ENCODE assay signal across 2 cellular contexts in genomic region chr5:57338849-57339340, GRCh38.
TF ChIP-seq lines count a peak whose summit lies in the region.

No MANE protein-coding gene starts in this region.

TF ChIP-seq in A549, 52 proteins besides CTCF, POLR2A, EP300 and RAD21 (continued from another document):
- TF ChIP-seq RARB (CRISPR knock-in tag; IDR thresholded peaks at IDR 0.05): no peak
- TF ChIP-seq MYC (IDR thresholded peaks at IDR 0.05; ENCODE audit: borderline replicate concordance, low read length): no peak
- TF ChIP-seq BHLHE40 (IDR thresholded peaks at IDR 0.05; ENCODE audit: low read depth, low read length): no peak
- no peak for TF ChIP-seq EHMT2 (IDR thresholded peaks at IDR 0.05; ENCODE audit: low read depth)
- no peak for TF ChIP-seq HDAC2 (IDR thresholded peaks at IDR 0.05)

TF ChIP-seq in IMR-90, 13 proteins besides CTCF, POLR2A, EP300 and RAD21 (continued from another document):
- TF ChIP-seq MXI1 (IDR thresholded peaks at IDR 0.05; ENCODE audit: borderline replicate concordance, low read depth, low read length) (no peak), BHLHE40 (IDR thresholded peaks at IDR 0.05; ENCODE audit: low read depth, low read length) (no peak), SMC3 (IDR thresholded peaks at IDR 0.05; ENCODE audit: low read depth, low read length) (no peak), RCOR1 (IDR thresholded peaks at IDR 0.05; ENCODE audit: insufficient replicate concordance, low read length) (no peak), ELK1 (IDR thresholded peaks at IDR 0.05; ENCODE audit: borderline replicate concordance, low read depth, low read length) (no peak), MAFK (IDR thresholded peaks at IDR 0.05; ENCODE audit: low read depth, low read length) (no peak)
- TF ChIP-seq, protein P1, sequence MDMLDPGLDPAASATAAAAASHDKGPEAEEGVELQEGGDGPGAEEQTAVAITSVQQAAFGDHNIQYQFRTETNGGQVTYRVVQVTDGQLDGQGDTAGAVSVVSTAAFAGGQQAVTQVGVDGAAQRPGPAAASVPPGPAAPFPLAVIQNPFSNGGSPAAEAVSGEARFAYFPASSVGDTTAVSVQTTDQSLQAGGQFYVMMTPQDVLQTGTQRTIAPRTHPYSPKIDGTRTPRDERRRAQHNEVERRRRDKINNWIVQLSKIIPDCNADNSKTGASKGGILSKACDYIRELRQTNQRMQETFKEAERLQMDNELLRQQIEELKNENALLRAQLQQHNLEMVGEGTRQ (IDR thresholded peaks at IDR 0.05; ENCODE audit: low read depth, low read length): no peak
TF ChIP-seq in IMR-90: peak in this region for 0.
